9 cellular contexts compared by ENCODE assay signal in genomic region chr7:47580811-47581331, GRCh38. TPM values are rescaled to one million over a fixed set of nuclear protein-coding genes. Genes with fewer than 3 reads are reported as not detected.
DNase-seq lines count a peak whose midpoint lies in the region; ATAC-seq and TF ChIP-seq lines count a peak whose summit lies in the region.
"Had no signal": no experiment of that assay in that cellular context is flagged by ENCODE, and none has a peak within 500 bp of the region (broad histone marks: within the 10 kb centered on the region; RNA-seq: fewer than 3 reads in every experiment).

No MANE protein-coding gene starts in this region.

- H3K4me3 ChIP-seq in Panc1 (ENCODE audit: low read depth in 2 of 2, low read length in 2 of 2) (peak overlapping the region; percentile 79 to 92), fibroblast of the aortic adventitia (ENCODE audit: low read depth, low read length) (peak overlapping the region; percentile 93), parathyroid adenoma (ENCODE audit: low read depth, low read length) (peak overlapping the region; percentile 82)

- no peak overlapping the region for H3K9ac ChIP-seq in parathyroid adenoma

- POLR2A ChIA-PET in Panc1 (lab: Charles Lee) = interaction anchor here (0.6 to 1.8 kb wide), 3 partner anchors 49 to 315 kb away, joined by 3 to 7 read pairs (median 5); no protein-coding TSS in a partner anchor
- POLR2A ChIA-PET in T-cell (lab: Charles Lee) = no interaction called here

- H3K4me1 Mint-ChIP-seq in T-cell = peaks cover 0 to 6% (median 4%) of the 10 kb centered on the region in 3 donors
- no peaks in the 10 kb centered on the region for H3K4me1 Mint-ChIP-seq in activated CD8-positive, alpha-beta memory T cell treated with anti-CD3 and anti-CD28 coated beads, Interleukin-2, amount 10 ng/mL, durations not matched to agents 7 days and 5 days

- DNase-seq in EL = peak; percentile 58
- no peak for DNase-seq in Panc1 (ENCODE audit: low read depth, low spot score)
- DNase-seq in fibroblast of the aortic adventitia (ENCODE audit: low read depth) = peak; percentile 32
- no peak for DNase-seq in T-cell
- no peak for DNase-seq in activated CD8-positive, alpha-beta memory T cell treated with anti-CD3 and anti-CD28 coated beads, Interleukin-2, amount 10 ng/mL, durations not matched to agents 7 days and 5 days
- no peak for DNase-seq in activated gamma-delta T cell (lab: John Stamatoyannopoulos, UW)
- DNase-seq in NCI-H2107 treated with DMSO at 0.1 percent for 48 hours (lab: John Stamatoyannopoulos, UW; ENCODE audit: unreplicated experiment) = no peak

- no peak for TF ChIP-seq CTCF in Panc1 (IDR thresholded peaks at IDR 0.05)
- TF ChIP-seq CTCF in fibroblast of the aortic adventitia (IDR thresholded peaks at IDR 0.05; ENCODE audit: insufficient read depth, low read length) = no peak
- no peak for TF ChIP-seq CTCF in parathyroid adenoma (IDR thresholded peaks at IDR 0.05)

- H3K36me3 ChIP-seq in Panc1 (ENCODE audit: control insufficient read depth, insufficient read depth, low read length) = peaks cover 9% of the 10 kb centered on the region; the same call in 1 of the 2 replicates
- H3K36me3 ChIP-seq in parathyroid adenoma (ENCODE audit: control insufficient read depth, insufficient read depth, low read length) = no peaks in the 10 kb centered on the region

- H3K9me3 ChIP-seq in Panc1 (ENCODE audit: control insufficient read depth, insufficient read depth, low read depth, low read length) (no peaks in the 10 kb centered on the region; the same call in 1 of the 2 replicates), parathyroid adenoma (ENCODE audit: control insufficient read depth, low read length) (no peaks in the 10 kb centered on the region)

- CTCF ChIA-PET in Panc1 (lab: Charles Lee) = interaction anchor here (0.6 to 1.3 kb wide), 3 partner anchors 23 to 205 kb away, joined by 6 to 9 read pairs (median 7); no protein-coding TSS in a partner anchor
- CTCF ChIA-PET in T-cell (lab: Charles Lee) = no interaction called here
- CTCF ChIA-PET in activated CD8-positive, alpha-beta memory T cell treated with anti-CD3 and anti-CD28 coated beads, Interleukin-2, amount 10 ng/mL, durations not matched to agents 7 days and 5 days (lab: Charles Lee) = no interaction called here

- peak overlapping the region; percentile 97 for H2AFZ ChIP-seq in parathyroid adenoma

- intact Hi-C loops in Panc1 (cut with micrococcal nuclease; ENCODE audit: unreplicated experiment) = loop anchor here (2.0 kb wide), 1 partner anchor 182 kb away; no protein-coding TSS in a partner anchor

- H3K79me2 ChIP-seq in parathyroid adenoma = peaks cover 4% of the 10 kb centered on the region

- H3K36me3 Mint-ChIP-seq in T-cell = no peaks in the 10 kb centered on the region
- H3K36me3 Mint-ChIP-seq in activated CD8-positive, alpha-beta memory T cell treated with anti-CD3 and anti-CD28 coated beads, Interleukin-2, amount 10 ng/mL, durations not matched to agents 7 days and 5 days = no peaks in the 10 kb centered on the region

- no peak overlapping the region for H3K27ac Mint-ChIP-seq in T-cell
- no peak overlapping the region for H3K27ac Mint-ChIP-seq in activated CD8-positive, alpha-beta memory T cell treated with anti-CD3 and anti-CD28 coated beads, Interleukin-2, amount 10 ng/mL, durations not matched to agents 7 days and 5 days
- H3K27ac Mint-ChIP-seq: T-helper 1 cell treated with Interleukin-12 subunit alpha and Interleukin-12 subunit beta and Interleukin-4 antibody, amounts not matched to agents 30 μg/mL and 1 μg/mL, for 36 hours had no signal

- H3K4me2 ChIP-seq in parathyroid adenoma (ENCODE audit: low read length) = peak overlapping the region; percentile 90

- peak overlapping the region in 1 of 3 donors; percentile 63 for H3K4me3 Mint-ChIP-seq in T-cell
- no peak overlapping the region for H3K4me3 Mint-ChIP-seq in activated CD8-positive, alpha-beta memory T cell treated with anti-CD3 and anti-CD28 coated beads, Interleukin-2, amount 10 ng/mL, durations not matched to agents 7 days and 5 days
- H3K4me3 Mint-ChIP-seq: T-helper 1 cell treated with Interleukin-12 subunit alpha and Interleukin-12 subunit beta and Interleukin-4 antibody, amounts not matched to agents 30 μg/mL and 1 μg/mL, for 36 hours had no signal

- in situ Hi-C loops in Panc1 (cut with HindIII; ENCODE audit: low pct_unique_long_range_greater_than_20kb, low sequenced_read_pairs) = no loop called here

- no peaks in the 10 kb centered on the region for H3K27me3 ChIP-seq in Panc1 (ENCODE audit: control insufficient read depth, insufficient read depth, low read length)
- no peaks in the 10 kb centered on the region for H3K27me3 ChIP-seq in parathyroid adenoma (ENCODE audit: control insufficient read depth, insufficient read depth, low read length)

- H3K9me3 Mint-ChIP-seq in T-cell = peaks cover 0 to 5% (median 0%) of the 10 kb centered on the region in 3 donors
- H3K9me3 Mint-ChIP-seq in activated CD8-positive, alpha-beta memory T cell treated with anti-CD3 and anti-CD28 coated beads, Interleukin-2, amount 10 ng/mL, durations not matched to agents 7 days and 5 days (ENCODE audit: low read depth) = no peaks in the 10 kb centered on the region
- H3K9me3 Mint-ChIP-seq: T-helper 1 cell treated with Interleukin-12 subunit alpha and Interleukin-12 subunit beta and Interleukin-4 antibody, amounts not matched to agents 30 μg/mL and 1 μg/mL, for 36 hours had no signal

- H3K4me1 ChIP-seq in Panc1 (ENCODE audit: control insufficient read depth, insufficient read depth, low read length) = peaks cover 68% of the 10 kb centered on the region
- H3K4me1 ChIP-seq in parathyroid adenoma = peaks cover 19% of the 10 kb centered on the region

- TSS peak; percentile 72 for BruUV-seq in Panc1 (replicated peaks; lab: Mats Ljungman, UMichigan)

- peak; percentile 13 for ATAC-seq in Panc1
- ATAC-seq in T-cell (replicated peaks in 1 of 4) = no peak
- no peak for ATAC-seq in activated CD8-positive, alpha-beta memory T cell treated with anti-CD3 and anti-CD28 coated beads, Interleukin-2, amount 10 ng/mL, durations not matched to agents 7 days and 5 days

- H3K27ac ChIP-seq in Panc1 (ENCODE audit: low read length) = peak overlapping the region; percentile 100
- H3K27ac ChIP-seq in parathyroid adenoma = no peak overlapping the region

- peaks cover 26 to 29% of the 10 kb centered on the region in 2 donors for H3K27me3 Mint-ChIP-seq in T-cell
- H3K27me3 Mint-ChIP-seq in activated CD8-positive, alpha-beta memory T cell treated with anti-CD3 and anti-CD28 coated beads, Interleukin-2, amount 10 ng/mL, durations not matched to agents 7 days and 5 days = peaks cover 26% of the 10 kb centered on the region

RNA-seq across cellular contexts. Expression of gene TNS3, which starts 1.0 kb away (rescaled TPM):
- 533 TPM for total RNA-seq in Panc1 (2021; ENCODE audit: unreplicated experiment)
- 322 TPM for polyA plus RNA-seq in Panc1 (2012; ENCODE audit: insufficient read length)
- total RNA-seq in fibroblast of the aortic adventitia (ENCODE audit: low replicate concordance) = 7.1 and 28.3 TPM in 2 replicates
- total RNA-seq in T-cell = 1 to 10 TPM in 4 of 5 donors, under 1 TPM in 1; 0.58 to 3.7 (median 2.0) TPM
- total RNA-seq in activated CD8-positive, alpha-beta memory T cell treated with anti-CD3 and anti-CD28 coated beads, Interleukin-2, amount 10 ng/mL, durations not matched to agents 7 days and 5 days = 1 to 10 TPM in 1 of 2 experiments, under 1 TPM in 1; 0.23 to 2.6 TPM

Comparison
In these comparisons a context has a peak if more than half of its experiments do, and no peak if none do; other contexts are left out.
1. DNase-seq: peak in EL (single experiment) and fibroblast of the aortic adventitia (single experiment); none in Panc1 (single experiment), T-cell (0 of 34), activated CD8-positive, alpha-beta memory T cell treated with anti-CD3 and anti-CD28 coated beads, Interleukin-2, amount 10 ng/mL, durations not matched to agents 7 days and 5 days (single experiment), activated gamma-delta T cell (single experiment) and NCI-H2107 treated with DMSO at 0.1 percent for 48 hours (single experiment).
2. RNA of gene TNS3, which starts 1.0 kb away (total RNA-seq): 533 TPM in Panc1 (single experiment); 7.1 to 28.3 TPM in fibroblast of the aortic adventitia, 0.23 to 2.6 TPM in activated CD8-positive, alpha-beta memory T cell treated with anti-CD3 and anti-CD28 coated beads, Interleukin-2, amount 10 ng/mL, durations not matched to agents 7 days and 5 days and 0.58 to 3.7 TPM in T-cell; every median in the first group is over 10 times any median in the second.
3. Peak in every context shown above with its lines, with median percentiles within 50 percentile points of each other: H3K4me3 ChIP-seq.